In genomic region chr20:54543369-54543768, GRCh38 we compare ENCODE assay signal across 34 cellular contexts.
"Had no signal": no experiment of that assay in that cellular context is flagged by ENCODE, and none has a peak within 500 bp of the region (broad histone marks: within the 10 kb centered on the region; RNA-seq: fewer than 3 reads in every experiment).

No MANE protein-coding gene starts in this region.

- DNase-seq: Karpas-422, Kasumi-1, MG63, MM.1S, MV-4-11, NCI-H1048, NCI-H1092, NCI-H1092 treated with DMSO at 0.1 percent for 48 hours, NCI-H1105, NCI-H1105 treated with DMSO at 0.1 percent for 48 hours, NCI-H1417, NCI-H1417 treated with DMSO at 0.1 percent for 48 hours, NCI-H1436, NCI-H1436 treated with DMSO at 0.1 percent for 48 hours, NCI-H146, NCI-H1694, NCI-H1694 treated with DMSO at 0.1 percent for 48 hours, NCI-H187, NCI-H187 treated with DMSO at 0.1 percent for 48 hours, NCI-H1930, NCI-H2029, NCI-H2029 treated with DMSO at 0.1 percent for 48 hours, NCI-H2081, NCI-H2081 treated with DMSO at 0.1 percent for 48 hours, NCI-H2107, NCI-H2171, NCI-H2171 treated with DMSO at 0.1 percent for 48 hours, NCI-H2227 treated with DMSO at 0.1 percent for 48 hours, NCI-H226, NCI-H345, NCI-H446, NCI-H446 treated with DMSO at 0.1 percent for 48 hours, NCI-H510A, NCI-H510A treated with DMSO at 0.1 percent for 48 hours had no signal

- H3K27me3 ChIP-seq: MG63 had no signal

- H3K36me3 ChIP-seq: MG63 had no signal

- H3K4me3 ChIP-seq: MG63 had no signal
